1 cellular context compared by ENCODE assay signal in the genomic region with DNA sequence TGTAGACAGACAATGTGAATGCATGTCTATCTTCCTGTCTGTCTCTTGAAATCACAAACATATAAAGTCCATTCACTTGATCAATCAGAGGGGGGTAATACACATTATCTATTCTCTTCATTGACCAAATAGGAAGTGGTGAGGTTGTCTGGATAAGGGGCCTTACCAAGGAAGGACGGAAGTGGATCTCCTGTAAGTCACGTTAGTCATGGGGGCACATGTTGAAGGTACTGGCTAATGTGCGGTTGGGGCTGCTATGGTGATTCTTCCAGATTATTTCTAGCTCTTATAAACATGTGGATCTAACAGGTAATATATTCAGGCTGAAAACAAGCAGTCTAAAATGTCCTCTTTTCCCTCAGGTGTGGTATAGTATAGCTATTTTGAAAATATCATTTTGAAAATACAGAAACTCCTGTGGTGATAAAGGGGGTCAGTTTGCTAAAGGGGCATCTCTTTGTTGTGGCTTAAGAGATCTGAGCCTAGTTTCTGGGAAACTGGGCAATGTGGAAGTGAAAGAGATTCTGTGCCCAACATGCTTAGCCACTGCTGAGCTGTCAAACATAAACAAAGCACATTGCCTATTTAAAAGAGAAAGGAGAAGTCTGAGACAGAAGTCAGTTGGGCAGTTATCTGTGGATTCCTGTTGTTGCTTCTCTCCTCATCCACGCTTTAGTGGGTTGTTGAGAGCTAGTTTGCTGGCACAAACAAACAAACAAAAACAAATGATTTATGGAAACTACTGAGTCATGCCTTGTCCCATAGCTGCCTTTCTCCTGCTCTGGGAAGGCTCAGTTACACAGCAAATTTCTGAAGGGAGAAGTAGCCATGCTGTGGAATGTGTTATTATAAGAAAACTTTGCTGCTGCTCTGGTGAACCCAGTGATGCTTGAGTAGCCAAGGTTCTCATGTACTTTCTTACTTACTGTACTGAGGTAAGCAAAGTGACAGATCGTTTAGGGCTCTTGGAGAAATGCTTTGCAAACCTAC.
TF ChIP-seq lines count a peak whose summit lies in the region.

No MANE protein-coding gene starts in this region.

TF ChIP-seq in H1, 55 proteins besides CTCF, POLR2A, EP300 and RAD21 (continued from another document):
- TF ChIP-seq SP2 (IDR thresholded peaks at IDR 0.05; ENCODE audit: low read length) (no peak), SIN3A (conservative IDR thresholded peaks at IDR 0.05 in 1 of 2, IDR thresholded peaks at IDR 0.05 in 1 of 2; ENCODE audit: low read depth in 1 of 2, low read length in 2 of 2) (no peak), FOSL1 (IDR thresholded peaks at IDR 0.05; ENCODE audit: insufficient read depth, low read depth, low read length) (no peak), SP1 (IDR thresholded peaks at IDR 0.05; ENCODE audit: low read depth, low read length) (no peak), SRF (IDR thresholded peaks at IDR 0.05; ENCODE audit: low read depth, low read length) (no peak), SAP30 (IDR thresholded peaks at IDR 0.05; ENCODE audit: insufficient read depth, insufficient replicate concordance, low read length) (no peak), NRF1 (IDR thresholded peaks at IDR 0.05; ENCODE audit: low read depth, low read length) (no peak), RXRA (IDR thresholded peaks at IDR 0.05; ENCODE audit: insufficient read depth, low read depth, low read length) (no peak), ZNF274 (IDR thresholded peaks at IDR 0.05; ENCODE audit: borderline replicate concordance, extremely low read depth, low read length) (no peak), HDAC6 (IDR thresholded peaks at IDR 0.05; ENCODE audit: low read depth, low read length) (no peak), EGR1 (IDR thresholded peaks at IDR 0.05; ENCODE audit: borderline replicate concordance, low read depth, low read length) (no peak), EZH2 (IDR thresholded peaks at IDR 0.05; ENCODE audit: low read depth, low read length, severe bottlenecking) (no peak)
- TF ChIP-seq, protein P1, sequence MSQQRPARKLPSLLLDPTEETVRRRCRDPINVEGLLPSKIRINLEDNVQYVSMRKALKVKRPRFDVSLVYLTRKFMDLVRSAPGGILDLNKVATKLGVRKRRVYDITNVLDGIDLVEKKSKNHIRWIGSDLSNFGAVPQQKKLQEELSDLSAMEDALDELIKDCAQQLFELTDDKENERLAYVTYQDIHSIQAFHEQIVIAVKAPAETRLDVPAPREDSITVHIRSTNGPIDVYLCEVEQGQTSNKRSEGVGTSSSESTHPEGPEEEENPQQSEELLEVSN (IDR thresholded peaks at IDR 0.05): no peak
- TF ChIP-seq, protein P2, sequence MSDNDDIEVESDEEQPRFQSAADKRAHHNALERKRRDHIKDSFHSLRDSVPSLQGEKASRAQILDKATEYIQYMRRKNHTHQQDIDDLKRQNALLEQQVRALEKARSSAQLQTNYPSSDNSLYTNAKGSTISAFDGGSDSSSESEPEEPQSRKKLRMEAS (IDR thresholded peaks at IDR 0.05): no peak
- TF ChIP-seq, protein P3, sequence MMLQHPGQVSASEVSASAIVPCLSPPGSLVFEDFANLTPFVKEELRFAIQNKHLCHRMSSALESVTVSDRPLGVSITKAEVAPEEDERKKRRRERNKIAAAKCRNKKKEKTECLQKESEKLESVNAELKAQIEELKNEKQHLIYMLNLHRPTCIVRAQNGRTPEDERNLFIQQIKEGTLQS (IDR thresholded peaks at IDR 0.05; ENCODE audit: insufficient read depth, low read depth, low read length): no peak
TF ChIP-seq in H1: peak in this region for 0.
